9 cellular contexts compared by ENCODE assay signal in genomic region chr5:168076561-168076991, GRCh38.
A peak's percentile ranks its signal among the peaks of the same experiment; 100 is the strongest.
DNase-seq lines count a peak whose midpoint lies in the region; ATAC-seq, FAIRE-seq and TF ChIP-seq lines count a peak whose summit lies in the region.
"Had no signal": no experiment of that assay in that cellular context is flagged by ENCODE, and none has a peak within 500 bp of the region (broad histone marks: within the 10 kb centered on the region; RNA-seq: fewer than 3 reads in every experiment).

No MANE protein-coding gene starts in this region.

- H3K27ac Mint-ChIP-seq in brain (no peak overlapping the region), nephron (no peak overlapping the region)
- H3K27ac Mint-ChIP-seq: activated B cell treated with CpG ODN at 0.5 μM for 24 hours had no signal

- FAIRE-seq in HTR-8/SVneo (lab: Jason Lieb, UNC): no peak

- H3K36me3 Mint-ChIP-seq in brain (peaks cover 7% of the 10 kb centered on the region), nephron (ENCODE audit: low read depth) (no peaks in the 10 kb centered on the region)

- peak; percentile 32 to 62 for TF ChIP-seq CTCF in brain (conservative IDR thresholded peaks at IDR 0.05)
- TF ChIP-seq CTCF in nephron (IDR thresholded peaks at IDR 0.05; ENCODE audit: unreplicated experiment in 3 of 3): peak; percentile 41 to 48 (median 43)

- H3K27me3 Mint-ChIP-seq in brain (peaks cover 4% of the 10 kb centered on the region), nephron (ENCODE audit: low read depth) (peaks cover 10% of the 10 kb centered on the region)
- H3K27me3 Mint-ChIP-seq: activated B cell treated with CpG ODN at 0.5 μM for 24 hours had no signal

- peak; percentile 11 for DNase-seq in NCI-H146 (lab: John Stamatoyannopoulos, UW)
- DNase-seq in NCI-H146 treated with DMSO at 0.1 percent for 48 hours (lab: John Stamatoyannopoulos, UW; ENCODE audit: unreplicated experiment): no peak
- DNase-seq in HTR-8/SVneo (ENCODE audit: insufficient read length, low spot score): peak; percentile 15
- no peak for DNase-seq in NCI-H510A (lab: John Stamatoyannopoulos, UW)
- DNase-seq: activated B cell treated with CpG ODN at 0.5 μM for 24 hours had no signal

- H3K9me3 Mint-ChIP-seq in brain: peaks cover 9 to 14% (median 13%) of the 10 kb centered on the region in 5 experiments
- H3K9me3 Mint-ChIP-seq in nephron: peaks cover 9% of the 10 kb centered on the region

- ATAC-seq in HG03378 (IDR thresholded peaks at IDR 0.05; ENCODE audit: unreplicated experiment) (no peak), GM21825 (IDR thresholded peaks at IDR 0.05; ENCODE audit: unreplicated experiment) (no peak)

- H3K4me3 Mint-ChIP-seq in brain (no peak overlapping the region), nephron (no peak overlapping the region)
- H3K4me3 Mint-ChIP-seq: activated B cell treated with CpG ODN at 0.5 μM for 24 hours had no signal

- H3K4me1 Mint-ChIP-seq in brain: peaks cover 13% of the 10 kb centered on the region
- peaks cover 13% of the 10 kb centered on the region for H3K4me1 Mint-ChIP-seq in nephron
- H3K4me1 Mint-ChIP-seq: activated B cell treated with CpG ODN at 0.5 μM for 24 hours had no signal

Comparison
In these comparisons a context has a peak if more than half of its experiments do, and no peak if none do; other contexts are left out.
1. DNase-seq: peak in NCI-H146 (single experiment) and HTR-8/SVneo (single experiment); none in NCI-H146 treated with DMSO at 0.1 percent for 48 hours (single experiment) and NCI-H510A (single experiment).